Comparison of ENCODE assay signal across 20 cellular contexts in the genomic region with DNA sequence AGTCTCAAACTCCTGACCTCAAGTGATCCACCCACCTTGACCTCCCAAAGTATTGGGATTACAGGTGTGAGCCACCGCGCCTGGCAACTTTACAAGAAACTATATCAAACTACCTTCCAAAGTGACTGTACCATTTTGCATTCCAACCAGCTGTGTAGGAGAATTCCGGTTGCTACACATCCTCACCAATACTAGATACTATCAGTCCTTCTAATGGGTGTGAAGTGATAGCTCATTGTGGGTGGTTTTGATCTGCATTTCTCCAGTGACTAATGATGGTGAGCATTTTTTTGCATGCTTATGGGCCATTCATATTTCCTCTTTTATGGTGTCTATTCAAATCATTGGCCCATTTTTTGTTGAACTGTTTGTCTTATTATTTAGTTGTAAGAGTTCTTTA. TPM values are rescaled to one million over a fixed set of nuclear protein-coding genes. Genes with fewer than 3 reads are reported as not detected.
DNase-seq lines count a peak whose midpoint lies in the region; ATAC-seq and TF ChIP-seq lines count a peak whose summit lies in the region.
"Had no signal": no experiment of that assay in that cellular context is flagged by ENCODE, and none has a peak within 500 bp of the region (broad histone marks: within the 10 kb centered on the region; RNA-seq: fewer than 3 reads in every experiment).

No MANE protein-coding gene starts in this region.

- H4K20me1 ChIP-seq in PC-9 (ENCODE audit: insufficient read depth), result no peaks in the 10 kb centered on the region

- H3K4me1 ChIP-seq in PC-9 (replicated peaks; ENCODE audit: insufficient read depth) (peaks cover 51% of the 10 kb centered on the region), ovary (ENCODE audit: insufficient read depth) (no peaks in the 10 kb centered on the region)
- H3K4me1 ChIP-seq: HAP-1 had no signal

- H3K36me3 ChIP-seq in PC-9 (ENCODE audit: low read depth), result no peaks in the 10 kb centered on the region
- no peaks in the 10 kb centered on the region for H3K36me3 ChIP-seq in ovary
- H3K36me3 ChIP-seq: HAP-1 had no signal

- H3K27me3 ChIP-seq in PC-9 (ENCODE audit: insufficient read depth, low read depth) (no peaks in the 10 kb centered on the region), ovary (no peaks in the 10 kb centered on the region)

- no peak overlapping the region for H2AFZ ChIP-seq in PC-9

- H3F3A ChIP-seq in PC-9 (ENCODE audit: insufficient read depth, low read depth), result peaks cover 37% of the 10 kb centered on the region

- intact Hi-C loops in PC-9 (cut with micrococcal nuclease; ENCODE audit: unreplicated experiment) (loop anchor here (2.0 to 10.0 kb wide), 2 partner anchors 23 to 85 kb away; no protein-coding TSS in a partner anchor), ovary (cut with DNase I) (no loop called here)

- H3K4me3 ChIP-seq in PC-9 (0 out of 2 replicates have a peak overlapping the region, but pooled peaks have one; percentile 10), ovary (no peak overlapping the region)
- H3K4me3 ChIP-seq: HAP-1 had no signal

- no peak for TF ChIP-seq EP300 in ovary (IDR thresholded peaks at IDR 0.05)

- TF ChIP-seq POLR2A in ovary (IDR thresholded peaks at IDR 0.05), result no peak

- BruUV-seq in PC-9 (replicated peaks; lab: Mats Ljungman, UMichigan), result no TSS peak

- WGBS in ovary, 3 donors, result 72 to 91% (median 90%) methylated on average over 3 of the region's 3 CpGs

- peak; percentile 48 for DNase-seq in NCI-H226
- DNase-seq in PC-9, result peak; percentile 36 to 96
- DNase-seq in epithelial cell of prostate (ENCODE audit: low read depth, low spot score), result peak; percentile 56
- DNase-seq in kidney tubule cell (ENCODE audit: low spot score), result peak; percentile 38
- DNase-seq in ovary, result no peak
- DNase-seq in GM13977 (ENCODE audit: low spot score), result no peak
- DNase-seq: C1 segment of cervical spinal cord; Calu3; CD4-positive, alpha-beta memory T cell; COR-L47; DMS53; DMS79 treated with DMSO at 0.1 percent for 48 hours; GOT3; HFFc6 had no signal

- H3K79me2 ChIP-seq in PC-9 (ENCODE audit: low read depth), result no peaks in the 10 kb centered on the region

- TF ChIP-seq CTCF in PC-9 (conservative IDR thresholded peaks at IDR 0.05) (no peak), ovary (IDR thresholded peaks at IDR 0.05) (no peak), GM13977 (IDR thresholded peaks at IDR 0.05; ENCODE audit: extremely low read depth, insufficient read depth, missing control alignments) (no peak)

- POLR2A ChIA-PET in PC-9 (lab: Charles Lee; ENCODE audit: unreplicated experiment), result interaction anchor here (0.7 kb wide), 1 partner anchor 94 kb away, joined by 8 read pairs; no protein-coding TSS in a partner anchor

- ATAC-seq in GM19452 (IDR thresholded peaks at IDR 0.05; ENCODE audit: unreplicated experiment) (no peak), GM21825 (IDR thresholded peaks at IDR 0.05; ENCODE audit: unreplicated experiment) (no peak)

- peak overlapping the region; percentile 21 for H3K4me2 ChIP-seq in PC-9

- H3K9me2 ChIP-seq in PC-9 (ENCODE audit: insufficient read depth), result no peaks in the 10 kb centered on the region

- CTCF ChIA-PET in PC-9 (lab: Charles Lee), result interaction anchor here (0.5 kb wide), 1 partner anchor 86 kb away, joined by 6 read pairs; no protein-coding TSS in a partner anchor

- in situ Hi-C loops in GM13977 (cut with MboI; ENCODE audit: low pct_unique_long_range_greater_than_20kb, low sequenced_read_pairs, unreplicated experiment), result no loop called here

- no peaks in the 10 kb centered on the region for H3K9me3 ChIP-seq in PC-9 (ENCODE audit: insufficient read depth, low read depth)
- H3K9me3 ChIP-seq in ovary, result peaks cover 0 to 5% of the 10 kb centered on the region in 2 donors
- H3K9me3 ChIP-seq: HAP-1 had no signal

- peak overlapping the region; percentile 81 for H3K27ac ChIP-seq in PC-9
- no peak overlapping the region for H3K27ac ChIP-seq in epithelial cell of prostate
- H3K27ac ChIP-seq in ovary, result no peak overlapping the region

RNA-seq across cellular contexts. Expression of gene SCNN1B, which starts 37.7 kb away (rescaled TPM):
- 0.57 and 0.60 TPM in 2 replicates for total RNA-seq in PC-9 (2021)
- 1 to 10 TPM in 4 of 7 donors, under 1 TPM in 2, not detected in 1; 0.13 to 1.8 (median 1.0) TPM for total RNA-seq in ovary
- polyA plus RNA-seq in ovary, result 1 to 10 TPM in 1 of 2 donors, under 1 TPM in 1; 0.94 to 2.5 TPM
- total RNA-seq: A172; Calu3; CD4-positive, alpha-beta memory T cell; Daoy; HFFc6 had no signal
- polyA plus RNA-seq: BJ; CD4-positive, alpha-beta memory T cell had no signal

Comparison
In these comparisons a context has a peak if more than half of its experiments do, and no peak if none do; other contexts are left out.
1. DNase-seq: peak in NCI-H226 (single experiment), PC-9 (2 of 2), epithelial cell of prostate (single experiment) and kidney tubule cell (single experiment); none in ovary (0 of 5) and GM13977 (single experiment).